In genomic region chr1:27915082-27915575, GRCh38 we compare ENCODE assay signal across 8 cellular contexts. TPM values are rescaled to one million over a fixed set of nuclear protein-coding genes. Genes with fewer than 3 reads are reported as not detected.
A peak's percentile ranks its signal among the peaks of the same experiment; 100 is the strongest.
DNase-seq lines count a peak whose midpoint lies in the region; ATAC-seq and TF ChIP-seq lines count a peak whose summit lies in the region.

No MANE protein-coding gene starts in this region.

- H3K27me3 Mint-ChIP-seq in activated CD4-positive, alpha-beta T cell treated with anti-CD3 and anti-CD28 coated beads, Interleukin-2, amount 10 ng/mL, durations not matched to agents 7 days and 5 days, result peaks cover 15% of the 10 kb centered on the region
- H3K27me3 Mint-ChIP-seq in activated T-helper 17 cell treated with anti-CD3 and anti-CD28 coated beads, Interleukin-2, amount 50 U/mL, for 72 hours, result no peaks in the 10 kb centered on the region

- ATAC-seq in activated T-helper 17 cell treated with anti-CD3 and anti-CD28 coated beads, Interleukin-2, amount 50 U/mL, for 72 hours (replicated peaks), result no peak

- H3K4me1 ChIP-seq in liver (ENCODE audit: control insufficient read depth in 4 of 4, insufficient read depth in 4 of 4, low read length in 3 of 4) (peaks cover 0 to 5% (median 0%) of the 10 kb centered on the region in 4 donors), thymus (ENCODE audit: control insufficient read depth, insufficient read depth, low read length) (no peaks in the 10 kb centered on the region)

- H3K4me3 Mint-ChIP-seq in activated CD4-positive, alpha-beta T cell treated with anti-CD3 and anti-CD28 coated beads, Interleukin-2, amount 10 ng/mL, durations not matched to agents 7 days and 5 days, result peak overlapping the region; percentile 99
- H3K4me3 Mint-ChIP-seq in activated T-helper 17 cell treated with anti-CD3 and anti-CD28 coated beads, Interleukin-2, amount 50 U/mL, for 72 hours, result peak overlapping the region; percentile 97

- CTCF ChIA-PET in activated CD4-positive, alpha-beta T cell treated with anti-CD3 and anti-CD28 coated beads, Interleukin-2, amount 10 ng/mL, durations not matched to agents 7 days and 5 days (lab: Charles Lee), result no interaction called here

- H3K27me3 ChIP-seq in liver (ENCODE audit: control insufficient read depth in 4 of 4, insufficient read depth in 4 of 4, low read length in 3 of 4) (no peaks in the 10 kb centered on the region), thymus (ENCODE audit: control insufficient read depth, insufficient read depth) (no peaks in the 10 kb centered on the region)

- TF ChIP-seq RAD21 in liver (IDR thresholded peaks at IDR 0.05), result no peak

- TF ChIP-seq CTCF in liver (IDR thresholded peaks at IDR 0.05; ENCODE audit: low read depth, low read length, missing input control), result no peak

- H3K36me3 Mint-ChIP-seq in activated CD4-positive, alpha-beta T cell treated with anti-CD3 and anti-CD28 coated beads, Interleukin-2, amount 10 ng/mL, durations not matched to agents 7 days and 5 days (ENCODE audit: low read depth), result peaks cover 21% of the 10 kb centered on the region
- H3K36me3 Mint-ChIP-seq in activated T-helper 17 cell treated with anti-CD3 and anti-CD28 coated beads, Interleukin-2, amount 50 U/mL, for 72 hours (ENCODE audit: low read depth), result peaks cover 46% of the 10 kb centered on the region

- DNase-seq in activated CD4-positive, alpha-beta T cell treated with anti-CD3 and anti-CD28 coated beads, Interleukin-2, amount 10 ng/mL, durations not matched to agents 7 days and 5 days, result no peak
- no peak for DNase-seq in activated CD4-positive, alpha-beta T cell treated with anti-CD3 and anti-CD28 coated beads for 4 hours
- DNase-seq in GM19240 (ENCODE audit: insufficient read length, low spot score), result no peak
- no peak for DNase-seq in mucosa of gallbladder (ENCODE audit: low spot score)
- no peak for DNase-seq in T-helper 9 cell

- H3K4me1 Mint-ChIP-seq in activated CD4-positive, alpha-beta T cell treated with anti-CD3 and anti-CD28 coated beads, Interleukin-2, amount 10 ng/mL, durations not matched to agents 7 days and 5 days, result peaks cover 24% of the 10 kb centered on the region
- H3K4me1 Mint-ChIP-seq in activated T-helper 17 cell treated with anti-CD3 and anti-CD28 coated beads, Interleukin-2, amount 50 U/mL, for 72 hours, result no peaks in the 10 kb centered on the region

- H3K9ac ChIP-seq in liver (ENCODE audit: low read depth in 1 of 2, low read length in 2 of 2), result no peak overlapping the region

- POLR2A ChIA-PET in activated CD4-positive, alpha-beta T cell treated with anti-CD3 and anti-CD28 coated beads, Interleukin-2, amount 10 ng/mL, durations not matched to agents 7 days and 5 days (lab: Charles Lee), result no interaction called here

- H3K36me3 ChIP-seq in liver (ENCODE audit: control insufficient read depth in 4 of 4, insufficient read depth in 3 of 4, low read depth in 1 of 4, low read length in 3 of 4) (peaks cover 0 to 6% (median 0%) of the 10 kb centered on the region in 4 donors), thymus (ENCODE audit: control insufficient read depth, insufficient read depth) (peaks cover 2% of the 10 kb centered on the region)

- H3K27ac ChIP-seq in liver (ENCODE audit: low read depth in 1 of 2, low read length in 2 of 2) (peak overlapping the region in 1 of 2 donors; percentile 4), thymus (ENCODE audit: low read depth) (peak overlapping the region; percentile 62)

- H3K9me3 ChIP-seq in liver (ENCODE audit: control insufficient read depth in 4 of 4, low read length in 3 of 4) (no peaks in the 10 kb centered on the region), thymus (ENCODE audit: control insufficient read depth) (peaks cover 2% of the 10 kb centered on the region)

- H3K4me3 ChIP-seq in liver (ENCODE audit: low read depth in 1 of 3, low read length in 3 of 3) (peak overlapping the region in 2 of 3 donors; percentile 7 to 9), thymus (ENCODE audit: low read length) (peak overlapping the region; percentile 78)

- H3K27ac Mint-ChIP-seq in activated CD4-positive, alpha-beta T cell treated with anti-CD3 and anti-CD28 coated beads, Interleukin-2, amount 10 ng/mL, durations not matched to agents 7 days and 5 days, result peak overlapping the region; percentile 99
- peak overlapping the region; percentile 99 for H3K27ac Mint-ChIP-seq in activated T-helper 17 cell treated with anti-CD3 and anti-CD28 coated beads, Interleukin-2, amount 50 U/mL, for 72 hours

- 71% methylated on average over 7 of the region's 7 CpGs for WGBS in liver
- WGBS in thymus, result 63% methylated on average over 7 of the region's 7 CpGs

- peaks cover 5% of the 10 kb centered on the region for H3K9me3 Mint-ChIP-seq in activated CD4-positive, alpha-beta T cell treated with anti-CD3 and anti-CD28 coated beads, Interleukin-2, amount 10 ng/mL, durations not matched to agents 7 days and 5 days
- H3K9me3 Mint-ChIP-seq in activated T-helper 17 cell treated with anti-CD3 and anti-CD28 coated beads, Interleukin-2, amount 50 U/mL, for 72 hours, result no peaks in the 10 kb centered on the region

TF ChIP-seq in liver, 16 proteins besides CTCF, POLR2A, EP300 and RAD21 (continues in another document):
- TF ChIP-seq GABPA (IDR thresholded peaks at IDR 0.05 in 1 of 2, conservative IDR thresholded peaks at IDR 0.05 in 1 of 2) (no peak), FOXA1 (IDR thresholded peaks at IDR 0.05) (no peak), REST (IDR thresholded peaks at IDR 0.05) (no peak), HNF4A (conservative IDR thresholded peaks at IDR 0.05) (no peak), JUND (IDR thresholded peaks at IDR 0.05) (no peak)
- TF ChIP-seq, protein P1, sequence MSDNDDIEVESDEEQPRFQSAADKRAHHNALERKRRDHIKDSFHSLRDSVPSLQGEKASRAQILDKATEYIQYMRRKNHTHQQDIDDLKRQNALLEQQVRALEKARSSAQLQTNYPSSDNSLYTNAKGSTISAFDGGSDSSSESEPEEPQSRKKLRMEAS (IDR thresholded peaks at IDR 0.05), result no peak

RNA-seq across cellular contexts. Expression of gene RPA2, which starts 0.8 kb away (rescaled TPM):
- total RNA-seq in activated CD4-positive, alpha-beta T cell treated with anti-CD3 and anti-CD28 coated beads, Interleukin-2, amount 10 ng/mL, durations not matched to agents 7 days and 5 days, result 10 to 100 TPM; 62.7 to 63.8 TPM
- 10 to 100 TPM; 88.9 to 98.6 TPM for total RNA-seq in activated T-helper 17 cell treated with anti-CD3 and anti-CD28 coated beads, Interleukin-2, amount 50 U/mL, for 72 hours
- 10 to 100 TPM; 10.6 to 40.4 TPM for total RNA-seq in liver
- 10 to 100 TPM in 1 of 2 donors, 1 to 10 TPM in 1; 8.7 to 13.9 TPM for polyA plus RNA-seq in liver
- polyA plus RNA-seq in thymus, result 52.9 TPM
- 25.6 TPM for total RNA-seq in mucosa of gallbladder

RNA-seq across cellular contexts. Expression of gene SMPDL3B, which starts 19.7 kb away (rescaled TPM):
- total RNA-seq in activated CD4-positive, alpha-beta T cell treated with anti-CD3 and anti-CD28 coated beads, Interleukin-2, amount 10 ng/mL, durations not matched to agents 7 days and 5 days, result under 1 TPM; 0.20 to 0.21 TPM
- under 1 TPM; 0.28 to 0.45 TPM for total RNA-seq in activated T-helper 17 cell treated with anti-CD3 and anti-CD28 coated beads, Interleukin-2, amount 50 U/mL, for 72 hours
- total RNA-seq in liver, result under 1 TPM; 0.33 to 0.37 TPM
- under 1 TPM; 0.24 to 0.31 TPM for polyA plus RNA-seq in liver
- polyA plus RNA-seq in thymus, result 1.9 TPM
- total RNA-seq in mucosa of gallbladder, result 7.0 TPM

RNA-seq across cellular contexts. Expression of gene THEMIS2, which starts 42.8 kb away (rescaled TPM):
- total RNA-seq in activated CD4-positive, alpha-beta T cell treated with anti-CD3 and anti-CD28 coated beads, Interleukin-2, amount 10 ng/mL, durations not matched to agents 7 days and 5 days, result 10 to 100 TPM; 24.3 to 31.1 TPM
- total RNA-seq in activated T-helper 17 cell treated with anti-CD3 and anti-CD28 coated beads, Interleukin-2, amount 50 U/mL, for 72 hours, result 10 to 100 TPM; 32.0 to 62.8 TPM
- total RNA-seq in liver (10 to 100 TPM; 15.4 to 17.7 TPM), mucosa of gallbladder (18.3 TPM)
- polyA plus RNA-seq in liver (1 to 10 TPM; 4.9 to 6.1 TPM), thymus (64.4 TPM)

RNA-seq across cellular contexts. Expression of gene XKR8, which starts 44.6 kb away (rescaled TPM):
- total RNA-seq in activated CD4-positive, alpha-beta T cell treated with anti-CD3 and anti-CD28 coated beads, Interleukin-2, amount 10 ng/mL, durations not matched to agents 7 days and 5 days, result 1 to 10 TPM; 7.6 to 7.8 TPM
- 10 to 100 TPM in 1 of 2 donors, 1 to 10 TPM in 1; 8.4 to 12.2 TPM for total RNA-seq in activated T-helper 17 cell treated with anti-CD3 and anti-CD28 coated beads, Interleukin-2, amount 50 U/mL, for 72 hours
- total RNA-seq in liver (1 to 10 TPM; 5.3 to 8.1 TPM), mucosa of gallbladder (10.9 TPM)
- polyA plus RNA-seq in liver (1 to 10 TPM; 4.9 to 7.2 TPM), thymus (5.2 TPM)
